In genomic region chr18:58995663-58996062, GRCh38 we compare ENCODE assay signal across 22 cellular contexts.
DNase-seq lines count a peak whose midpoint lies in the region; ATAC-seq, FAIRE-seq and TF ChIP-seq lines count a peak whose summit lies in the region.
"Had no signal": no experiment of that assay in that cellular context is flagged by ENCODE, and none has a peak within 500 bp of the region (broad histone marks: within the 10 kb centered on the region; RNA-seq: fewer than 3 reads in every experiment).

No MANE protein-coding gene starts in this region.

- DNase-seq in SJCRH30 (no peak), keratinocyte (ENCODE audit: low read depth, low spot score) (no peak), MV-4-11 (lab: John Stamatoyannopoulos, UW) (no peak), AG20443 (ENCODE audit: low spot score) (no peak)
- DNase-seq: activated CD4-positive, alpha-beta T cell treated with anti-CD3 and anti-CD28 coated beads, Interleukin-2, amount 10 ng/mL, durations not matched to agents 24 days and 14 days; activated CD8-positive, alpha-beta memory T cell treated with anti-CD3 and anti-CD28 coated beads, Interleukin-2, amount 10 ng/mL, durations not matched to agents 7 days and 5 days; activated naive CD4-positive, alpha-beta T cell treated with anti-CD3 and anti-CD28 coated beads, Interleukin-2, amount 50 U/mL, for 16 hours; CD4-positive, CD25-positive, alpha-beta regulatory T cell; effector memory CD4-positive, alpha-beta T cell; H9; KG1; mucosa of descending colon; NCI-H146; stimulated activated CD4-positive, alpha-beta T cell treated with anti-CD3 and anti-CD28 coated beads, Interleukin-15, amount 100 ng/mL, for 24 hours had no signal

- no peaks in the 10 kb centered on the region for H3K36me3 ChIP-seq in ACC112 (ENCODE audit: insufficient read depth, low read length)
- no peaks in the 10 kb centered on the region for H3K36me3 ChIP-seq in SJCRH30
- H3K36me3 ChIP-seq in keratinocyte (ENCODE audit: control insufficient read depth in 2 of 2, extremely low read depth in 1 of 2, insufficient read depth in 2 of 2, low read length in 2 of 2), result no peaks in the 10 kb centered on the region
- H3K36me3 ChIP-seq in skeletal muscle satellite cell (ENCODE audit: insufficient read depth, low read length), result no peaks in the 10 kb centered on the region
- H3K36me3 ChIP-seq: esophagus muscularis mucosa had no signal

- dilution Hi-C loops in keratinocyte (cut with MboI; ENCODE audit: extremely low pct_ligation_motif_present, low sequenced_read_pairs), result no loop called here

- peaks cover 74% of the 10 kb centered on the region for H3K4me1 ChIP-seq in ACC112 (ENCODE audit: control insufficient read depth, insufficient read depth, low read length, unreplicated experiment)
- peaks cover 23% of the 10 kb centered on the region for H3K4me1 ChIP-seq in SJCRH30
- H3K4me1 ChIP-seq in keratinocyte (ENCODE audit: control insufficient read depth, extremely low read depth, insufficient read depth, low read length), result peaks cover 45% of the 10 kb centered on the region
- peaks cover 83% of the 10 kb centered on the region for H3K4me1 ChIP-seq in skeletal muscle satellite cell (ENCODE audit: control insufficient read depth, insufficient read depth, low read length)

- no peaks in the 10 kb centered on the region for H3K27me3 ChIP-seq in ACC112 (ENCODE audit: insufficient read depth, low read length)
- H3K27me3 ChIP-seq in SJCRH30, result no peaks in the 10 kb centered on the region
- no peaks in the 10 kb centered on the region for H3K27me3 ChIP-seq in keratinocyte (ENCODE audit: control insufficient read depth, extremely low read depth, insufficient read depth, low read length)
- no peaks in the 10 kb centered on the region for H3K27me3 ChIP-seq in skeletal muscle satellite cell (ENCODE audit: control insufficient read depth, insufficient read depth, low read length)
- H3K27me3 ChIP-seq: esophagus muscularis mucosa had no signal

- H3K4me2 ChIP-seq in keratinocyte (ENCODE audit: control insufficient read depth, extremely low read depth, insufficient read depth, low read depth, low read length) (no peak overlapping the region), skeletal muscle satellite cell (ENCODE audit: low read length) (no peak overlapping the region)

- no peaks in the 10 kb centered on the region for H3K79me2 ChIP-seq in ACC112 (ENCODE audit: control insufficient read depth, insufficient read depth, low read length, unreplicated experiment)
- H3K79me2 ChIP-seq in keratinocyte (ENCODE audit: control insufficient read depth, insufficient read depth, low read length), result no peaks in the 10 kb centered on the region

- H3K9me3 ChIP-seq in SJCRH30 (replicated peaks), result no peaks in the 10 kb centered on the region
- H3K9me3 ChIP-seq in keratinocyte (ENCODE audit: control insufficient read depth, low read depth, low read length), result no peaks in the 10 kb centered on the region
- H3K9me3 ChIP-seq in skeletal muscle satellite cell (replicated peaks; ENCODE audit: low read length), result no peaks in the 10 kb centered on the region
- H3K9me3 ChIP-seq: esophagus muscularis mucosa, mucosa of descending colon had no signal

- H3K9ac ChIP-seq in keratinocyte (ENCODE audit: control insufficient read depth, extremely low read depth, insufficient read depth, low read length) (no peak overlapping the region), skeletal muscle satellite cell (ENCODE audit: low read depth, low read length) (peak overlapping the region; percentile 25)

- peak overlapping the region; percentile 23; the same call in 1 of the 2 replicates for H3K4me3 ChIP-seq in ACC112 (ENCODE audit: low read depth, low read length)
- H3K4me3 ChIP-seq in SJCRH30, result no peak overlapping the region
- no peak overlapping the region for H3K4me3 ChIP-seq in keratinocyte (ENCODE audit: control insufficient read depth in 2 of 3, extremely low read depth in 1 of 3, insufficient read depth in 2 of 3, low read depth in 1 of 3, low read length in 3 of 3)
- H3K4me3 ChIP-seq in skeletal muscle satellite cell (ENCODE audit: low read length), result no peak overlapping the region
- H3K4me3 ChIP-seq: esophagus muscularis mucosa, mucosa of descending colon had no signal

- H3K27ac ChIP-seq in ACC112 (ENCODE audit: low read depth, low read length) (peak overlapping the region; percentile 98), SJCRH30 (peak overlapping the region; percentile 8), keratinocyte (ENCODE audit: control insufficient read depth, insufficient read depth, low read length) (no peak overlapping the region)

- peak; percentile 9 for FAIRE-seq in keratinocyte (lab: Jason Lieb, UNC)
- FAIRE-seq: G401.6, GM18507 had no signal

- no peaks in the 10 kb centered on the region for H4K20me1 ChIP-seq in keratinocyte (ENCODE audit: control insufficient read depth, extremely low read depth, insufficient read depth, low read length)

- ATAC-seq in GM21723 (IDR thresholded peaks at IDR 0.05; ENCODE audit: unreplicated experiment), result no peak
- ATAC-seq in HG02840 (IDR thresholded peaks at IDR 0.05; ENCODE audit: low FRiP score, unreplicated experiment), result no peak
- ATAC-seq: activated CD8-positive, alpha-beta memory T cell treated with anti-CD3 and anti-CD28 coated beads, Interleukin-2, amount 10 ng/mL, durations not matched to agents 7 days and 5 days; mucosa of descending colon; Panc1 had no signal

- TF ChIP-seq CTCF in keratinocyte (optimal IDR thresholded peaks at IDR 0.05 in 1 of 3, IDR thresholded peaks at IDR 0.05 in 1 of 3, conservative IDR thresholded peaks at IDR 0.05 in 1 of 3; ENCODE audit: extremely low read depth in 1 of 3, insufficient read depth in 2 of 3, low read length in 3 of 3), result no peak

- no peaks in the 10 kb centered on the region for H3K9me1 ChIP-seq in keratinocyte (ENCODE audit: control insufficient read depth, extremely low read depth, insufficient read depth, low read length)

- no peak overlapping the region for H2AFZ ChIP-seq in ACC112 (ENCODE audit: low read length, unreplicated experiment)
- no peak overlapping the region for H2AFZ ChIP-seq in keratinocyte (ENCODE audit: control insufficient read depth, low read length)
